Comparison of ENCODE assay signal across 1 cellular context in the genomic region with DNA sequence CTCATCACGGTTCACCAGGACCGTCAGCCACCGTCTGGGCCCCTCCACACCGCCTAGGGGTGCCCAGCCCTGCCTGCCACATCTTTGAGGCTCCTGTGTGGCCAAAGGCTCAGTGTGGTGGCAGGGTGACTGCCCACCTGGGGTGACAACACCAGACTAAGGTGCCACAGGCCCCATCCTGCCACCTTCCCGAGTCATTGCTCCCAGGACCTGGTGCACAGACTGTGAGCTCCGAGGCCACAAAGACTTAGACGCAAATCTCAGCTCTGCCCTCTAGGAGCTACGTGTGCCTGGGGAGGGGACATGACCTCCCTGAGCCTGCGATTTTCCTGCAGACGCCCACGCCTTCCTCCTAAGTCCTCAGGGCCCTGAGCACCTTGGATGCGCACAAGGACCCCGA.
TF ChIP-seq lines count a peak whose summit lies in the region.

No MANE protein-coding gene starts in this region.

TF ChIP-seq in H1, 55 proteins besides CTCF, POLR2A, EP300 and RAD21:
- TF ChIP-seq KDM4A (IDR thresholded peaks at IDR 0.05; ENCODE audit: low read depth, low read length, severe bottlenecking) = no peak
- no peak for TF ChIP-seq JUND (IDR thresholded peaks at IDR 0.05; ENCODE audit: low read length)
- TF ChIP-seq MAFK (IDR thresholded peaks at IDR 0.05; ENCODE audit: low read depth, low read length) = no peak
